Comparison of ENCODE assay signal across 17 cellular contexts in the genomic region with DNA sequence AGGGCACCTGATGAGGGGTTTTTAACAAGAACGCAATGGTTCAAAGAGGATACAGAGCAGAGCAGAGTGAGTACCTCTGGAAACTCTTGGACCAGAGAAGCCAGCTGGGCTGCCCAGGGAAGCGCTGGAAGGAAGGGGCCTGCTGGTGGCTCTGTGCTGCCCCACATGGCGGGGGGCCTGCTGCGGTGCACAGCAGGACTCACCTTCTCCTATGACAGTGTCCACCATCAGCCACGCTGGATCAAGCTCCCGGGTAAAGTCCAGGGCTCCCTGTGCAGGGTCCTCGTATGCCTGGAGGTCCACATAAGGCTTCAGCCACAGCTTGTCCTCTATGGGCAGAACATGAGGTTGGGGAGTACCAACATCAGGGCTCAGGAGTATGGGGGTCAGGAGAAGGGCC. TPM values are rescaled to one million over a fixed set of nuclear protein-coding genes. Genes with fewer than 3 reads are reported as not detected.
"Had no signal": no experiment of that assay in that cellular context is flagged by ENCODE, and none has a peak within 500 bp of the region (broad histone marks: within the 10 kb centered on the region; RNA-seq: fewer than 3 reads in every experiment).

No MANE protein-coding gene starts in this region.

- H3K9me3 Mint-ChIP-seq: activated naive CD4-positive, alpha-beta T cell treated with anti-CD3 and anti-CD28 coated beads for 36 hours; nephron progenitor cell; T-helper 2 cell treated with Interferon-gamma antibody and Interleukin-4, amounts not matched to agents 5 μg/mL and 100 μg/mL, for 36 hours had no signal

- ATAC-seq: gastroesophageal sphincter had no signal

- H3K4me3 Mint-ChIP-seq: activated naive CD4-positive, alpha-beta T cell treated with anti-CD3 and anti-CD28 coated beads for 36 hours; nephron progenitor cell; T-helper 2 cell treated with Interferon-gamma antibody and Interleukin-4, amounts not matched to agents 5 μg/mL and 100 μg/mL, for 36 hours had no signal

- H3K36me3 ChIP-seq: gastroesophageal sphincter had no signal

- H3K27ac Mint-ChIP-seq: activated naive CD4-positive, alpha-beta T cell treated with anti-CD3 and anti-CD28 coated beads for 36 hours; nephron progenitor cell; T-helper 2 cell treated with Interferon-gamma antibody and Interleukin-4, amounts not matched to agents 5 μg/mL and 100 μg/mL, for 36 hours had no signal

- H3K9me3 ChIP-seq: adrenal gland, gastroesophageal sphincter, left lung, psoas muscle, right lobe of liver, thyroid gland had no signal

- H3K27me3 ChIP-seq: adrenal gland, gastroesophageal sphincter, left lung, right lobe of liver, thyroid gland had no signal

- H3K4me3 ChIP-seq: adrenal gland, gastroesophageal sphincter, left lung, psoas muscle, right lobe of liver, thyroid gland had no signal

- H3K27ac ChIP-seq: psoas muscle, thyroid gland had no signal

- DNase-seq: activated CD4-positive, alpha-beta T cell treated with anti-CD3 and anti-CD28 coated beads, Interleukin-2, amount 50 U/mL, for 1 hour; activated CD8-positive, alpha-beta memory T cell treated with anti-CD3 and anti-CD28 coated beads for 24 hours; activated naive CD4-positive, alpha-beta T cell treated with anti-CD3 and anti-CD28 coated beads for 36 hours; erythroblast; mesenchymal stem cell; nephron progenitor cell; occipital lobe; psoas muscle; stimulated activated CD4-positive, alpha-beta T cell treated with anti-CD3 and anti-CD28 coated beads, Interleukin-2, amount 100 ng/mL, for 24 hours; SW 1271; thyroid gland had no signal

RNA-seq across cellular contexts. Expression of a gene that starts 12.5 kb away (rescaled TPM):
- total RNA-seq: dermis microvascular lymphatic vessel endothelial cell, occipital lobe had no signal

RNA-seq across cellular contexts. Expression of a gene that starts 47.1 kb away (rescaled TPM):
- total RNA-seq: activated naive CD4-positive, alpha-beta T cell treated with anti-CD3 and anti-CD28 coated beads for 36 hours; dermis microvascular lymphatic vessel endothelial cell; left lung; occipital lobe; psoas muscle; thyroid gland had no signal
- polyA plus RNA-seq: adrenal gland, psoas muscle had no signal
